Comparison of ENCODE assay signal across 2 cellular contexts in the genomic region with DNA sequence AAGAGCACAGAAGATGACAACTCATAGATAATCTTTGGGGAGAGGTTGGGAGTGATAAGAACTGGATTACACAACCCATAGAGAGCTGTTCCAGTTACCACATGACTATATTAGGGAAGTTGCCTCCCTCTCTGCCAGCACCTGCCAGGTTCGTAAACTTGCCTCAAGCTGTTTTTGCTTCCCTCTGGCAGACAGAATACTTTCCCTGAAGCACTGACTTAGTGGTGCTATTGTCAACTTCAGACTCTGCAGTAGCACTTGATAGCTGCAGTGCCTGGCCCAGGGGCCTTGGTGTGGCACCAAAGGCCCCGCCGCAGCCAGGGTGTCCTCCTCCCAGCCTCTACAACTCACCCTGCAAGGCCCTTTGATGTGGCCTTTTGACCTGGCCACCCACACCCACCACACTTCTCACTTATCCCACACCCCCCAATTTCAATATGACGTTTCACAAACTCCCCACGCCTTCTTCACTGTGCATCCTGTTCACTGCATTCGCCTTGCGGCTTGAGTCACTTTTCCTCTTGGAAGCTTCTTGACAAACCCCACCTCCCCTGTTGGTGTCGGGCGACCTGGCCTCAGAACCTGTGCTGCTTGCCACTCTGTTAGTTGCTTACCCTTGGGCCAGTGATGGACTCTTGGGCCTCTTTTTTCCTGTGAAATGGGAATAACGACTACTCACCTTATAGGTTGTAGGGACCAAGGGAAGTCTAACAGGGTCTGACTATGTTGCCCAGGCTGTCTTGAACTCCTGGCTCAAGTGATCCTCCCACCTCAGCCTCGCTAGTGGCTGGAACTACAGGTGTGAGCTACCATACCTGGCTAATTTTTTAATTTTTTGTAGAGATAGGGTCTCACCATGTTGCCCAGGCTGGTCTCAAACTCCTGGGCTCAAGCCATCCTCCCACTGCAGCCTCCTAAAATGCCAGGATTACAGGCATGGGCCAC.
TF ChIP-seq lines count a peak whose summit lies in the region.

No MANE protein-coding gene starts in this region.

TF ChIP-seq in IMR-90, 13 proteins besides CTCF, POLR2A, EP300 and RAD21:
- TF ChIP-seq CEBPB (IDR thresholded peaks at IDR 0.05; ENCODE audit: low read depth, low read length) (peak; percentile 21; the same call in 1 of the 2 replicates), RCOR1 (IDR thresholded peaks at IDR 0.05; ENCODE audit: insufficient replicate concordance, low read length) (no peak), USF2 (IDR thresholded peaks at IDR 0.05; ENCODE audit: low read depth, low read length) (no peak), MAFK (IDR thresholded peaks at IDR 0.05; ENCODE audit: low read depth, low read length) (no peak), RFX5 (IDR thresholded peaks at IDR 0.05; ENCODE audit: low read depth, low read length) (no peak)
- TF ChIP-seq, protein P1, sequence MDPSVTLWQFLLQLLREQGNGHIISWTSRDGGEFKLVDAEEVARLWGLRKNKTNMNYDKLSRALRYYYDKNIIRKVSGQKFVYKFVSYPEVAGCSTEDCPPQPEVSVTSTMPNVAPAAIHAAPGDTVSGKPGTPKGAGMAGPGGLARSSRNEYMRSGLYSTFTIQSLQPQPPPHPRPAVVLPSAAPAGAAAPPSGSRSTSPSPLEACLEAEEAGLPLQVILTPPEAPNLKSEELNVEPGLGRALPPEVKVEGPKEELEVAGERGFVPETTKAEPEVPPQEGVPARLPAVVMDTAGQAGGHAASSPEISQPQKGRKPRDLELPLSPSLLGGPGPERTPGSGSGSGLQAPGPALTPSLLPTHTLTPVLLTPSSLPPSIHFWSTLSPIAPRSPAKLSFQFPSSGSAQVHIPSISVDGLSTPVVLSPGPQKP (IDR thresholded peaks at IDR 0.05; ENCODE audit: borderline replicate concordance, low read depth, low read length) = no peak

TF ChIP-seq in K562, 482 proteins besides CTCF, POLR2A, EP300 and RAD21 (continues in another document):
- no peak for TF ChIP-seq ETS2 (tag; IDR thresholded peaks at IDR 0.05; ENCODE audit: borderline replicate concordance, poor library complexity, severe bottlenecking)
- TF ChIP-seq TCF7L2 (IDR thresholded peaks at IDR 0.05; ENCODE audit: low read depth, low read length) = no peak
- TF ChIP-seq, protein P1 (CRISPR knock-in tag; IDR thresholded peaks at IDR 0.05) = no peak
- TF ChIP-seq TEAD1 (CRISPR knock-in tag; IDR thresholded peaks at IDR 0.05) = peak in 1 of 2 experiments; percentile 27; a peak in 1 of 4 replicates
- TF ChIP-seq POLR2AphosphoS5 (IDR thresholded peaks at IDR 0.05; ENCODE audit: control insufficient read depth, insufficient read depth, low read depth, low read length) = no peak
- no peak for TF ChIP-seq SNRNP70 (optimal IDR thresholded peaks at IDR 0.05; ENCODE audit: low read depth, low read length)
- TF ChIP-seq ZNF785 (CRISPR knock-in tag; IDR thresholded peaks at IDR 0.05) = no peak
- TF ChIP-seq ZNF644 (tag; IDR thresholded peaks at IDR 0.05; ENCODE audit: low read depth) = no peak
- TF ChIP-seq ZNF282 (CRISPR knock-in tag; IDR thresholded peaks at IDR 0.05) = no peak
- TF ChIP-seq TAF9B (IDR thresholded peaks at IDR 0.05; ENCODE audit: partially characterized antibody) = no peak
- TF ChIP-seq ZSCAN29 (IDR thresholded peaks at IDR 0.05) = no peak
- TF ChIP-seq, protein P2, sequence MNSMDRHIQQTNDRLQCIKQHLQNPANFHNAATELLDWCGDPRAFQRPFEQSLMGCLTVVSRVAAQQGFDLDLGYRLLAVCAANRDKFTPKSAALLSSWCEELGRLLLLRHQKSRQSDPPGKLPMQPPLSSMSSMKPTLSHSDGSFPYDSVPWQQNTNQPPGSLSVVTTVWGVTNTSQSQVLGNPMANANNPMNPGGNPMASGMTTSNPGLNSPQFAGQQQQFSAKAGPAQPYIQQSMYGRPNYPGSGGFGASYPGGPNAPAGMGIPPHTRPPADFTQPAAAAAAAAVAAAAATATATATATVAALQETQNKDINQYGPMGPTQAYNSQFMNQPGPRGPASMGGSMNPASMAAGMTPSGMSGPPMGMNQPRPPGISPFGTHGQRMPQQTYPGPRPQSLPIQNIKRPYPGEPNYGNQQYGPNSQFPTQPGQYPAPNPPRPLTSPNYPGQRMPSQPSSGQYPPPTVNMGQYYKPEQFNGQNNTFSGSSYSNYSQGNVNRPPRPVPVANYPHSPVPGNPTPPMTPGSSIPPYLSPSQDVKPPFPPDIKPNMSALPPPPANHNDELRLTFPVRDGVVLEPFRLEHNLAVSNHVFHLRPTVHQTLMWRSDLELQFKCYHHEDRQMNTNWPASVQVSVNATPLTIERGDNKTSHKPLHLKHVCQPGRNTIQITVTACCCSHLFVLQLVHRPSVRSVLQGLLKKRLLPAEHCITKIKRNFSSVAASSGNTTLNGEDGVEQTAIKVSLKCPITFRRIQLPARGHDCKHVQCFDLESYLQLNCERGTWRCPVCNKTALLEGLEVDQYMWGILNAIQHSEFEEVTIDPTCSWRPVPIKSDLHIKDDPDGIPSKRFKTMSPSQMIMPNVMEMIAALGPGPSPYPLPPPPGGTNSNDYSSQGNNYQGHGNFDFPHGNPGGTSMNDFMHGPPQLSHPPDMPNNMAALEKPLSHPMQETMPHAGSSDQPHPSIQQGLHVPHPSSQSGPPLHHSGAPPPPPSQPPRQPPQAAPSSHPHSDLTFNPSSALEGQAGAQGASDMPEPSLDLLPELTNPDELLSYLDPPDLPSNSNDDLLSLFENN (IDR thresholded peaks at IDR 0.05; ENCODE audit: low read depth in 2 of 2, low read length in 2 of 2) = no peak
- TF ChIP-seq SRSF1 (IDR thresholded peaks at IDR 0.05; ENCODE audit: low read depth, low read length) = no peak
- TF ChIP-seq NR2F6 (CRISPR knock-in tag; IDR thresholded peaks at IDR 0.05) = no peak
- TF ChIP-seq BACH1 (tag; IDR thresholded peaks at IDR 0.05) = no peak
- TF ChIP-seq, protein P3, sequence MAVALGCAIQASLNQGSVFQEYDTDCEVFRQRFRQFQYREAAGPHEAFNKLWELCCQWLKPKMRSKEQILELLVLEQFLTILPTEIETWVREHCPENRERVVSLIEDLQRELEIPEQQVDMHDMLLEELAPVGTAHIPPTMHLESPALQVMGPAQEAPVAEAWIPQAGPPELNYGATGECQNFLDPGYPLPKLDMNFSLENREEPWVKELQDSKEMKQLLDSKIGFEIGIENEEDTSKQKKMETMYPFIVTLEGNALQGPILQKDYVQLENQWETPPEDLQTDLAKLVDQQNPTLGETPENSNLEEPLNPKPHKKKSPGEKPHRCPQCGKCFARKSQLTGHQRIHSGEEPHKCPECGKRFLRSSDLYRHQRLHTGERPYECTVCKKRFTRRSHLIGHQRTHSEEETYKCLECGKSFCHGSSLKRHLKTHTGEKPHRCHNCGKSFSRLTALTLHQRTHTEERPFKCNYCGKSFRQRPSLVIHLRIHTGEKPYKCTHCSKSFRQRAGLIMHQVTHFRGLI (CRISPR knock-in tag; IDR thresholded peaks at IDR 0.05) = no peak
- TF ChIP-seq ZNF253 (CRISPR knock-in tag; conservative IDR thresholded peaks at IDR 0.05) = no peak
- TF ChIP-seq, protein P4, sequence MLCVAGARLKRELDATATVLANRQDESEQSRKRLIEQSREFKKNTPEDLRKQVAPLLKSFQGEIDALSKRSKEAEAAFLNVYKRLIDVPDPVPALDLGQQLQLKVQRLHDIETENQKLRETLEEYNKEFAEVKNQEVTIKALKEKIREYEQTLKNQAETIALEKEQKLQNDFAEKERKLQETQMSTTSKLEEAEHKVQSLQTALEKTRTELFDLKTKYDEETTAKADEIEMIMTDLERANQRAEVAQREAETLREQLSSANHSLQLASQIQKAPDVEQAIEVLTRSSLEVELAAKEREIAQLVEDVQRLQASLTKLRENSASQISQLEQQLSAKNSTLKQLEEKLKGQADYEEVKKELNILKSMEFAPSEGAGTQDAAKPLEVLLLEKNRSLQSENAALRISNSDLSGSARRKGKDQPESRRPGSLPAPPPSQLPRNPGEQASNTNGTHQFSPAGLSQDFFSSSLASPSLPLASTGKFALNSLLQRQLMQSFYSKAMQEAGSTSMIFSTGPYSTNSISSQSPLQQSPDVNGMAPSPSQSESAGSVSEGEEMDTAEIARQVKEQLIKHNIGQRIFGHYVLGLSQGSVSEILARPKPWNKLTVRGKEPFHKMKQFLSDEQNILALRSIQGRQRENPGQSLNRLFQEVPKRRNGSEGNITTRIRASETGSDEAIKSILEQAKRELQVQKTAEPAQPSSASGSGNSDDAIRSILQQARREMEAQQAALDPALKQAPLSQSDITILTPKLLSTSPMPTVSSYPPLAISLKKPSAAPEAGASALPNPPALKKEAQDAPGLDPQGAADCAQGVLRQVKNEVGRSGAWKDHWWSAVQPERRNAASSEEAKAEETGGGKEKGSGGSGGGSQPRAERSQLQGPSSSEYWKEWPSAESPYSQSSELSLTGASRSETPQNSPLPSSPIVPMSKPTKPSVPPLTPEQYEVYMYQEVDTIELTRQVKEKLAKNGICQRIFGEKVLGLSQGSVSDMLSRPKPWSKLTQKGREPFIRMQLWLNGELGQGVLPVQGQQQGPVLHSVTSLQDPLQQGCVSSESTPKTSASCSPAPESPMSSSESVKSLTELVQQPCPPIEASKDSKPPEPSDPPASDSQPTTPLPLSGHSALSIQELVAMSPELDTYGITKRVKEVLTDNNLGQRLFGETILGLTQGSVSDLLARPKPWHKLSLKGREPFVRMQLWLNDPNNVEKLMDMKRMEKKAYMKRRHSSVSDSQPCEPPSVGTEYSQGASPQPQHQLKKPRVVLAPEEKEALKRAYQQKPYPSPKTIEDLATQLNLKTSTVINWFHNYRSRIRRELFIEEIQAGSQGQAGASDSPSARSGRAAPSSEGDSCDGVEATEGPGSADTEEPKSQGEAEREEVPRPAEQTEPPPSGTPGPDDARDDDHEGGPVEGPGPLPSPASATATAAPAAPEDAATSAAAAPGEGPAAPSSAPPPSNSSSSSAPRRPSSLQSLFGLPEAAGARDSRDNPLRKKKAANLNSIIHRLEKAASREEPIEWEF (CRISPR knock-in tag; IDR thresholded peaks at IDR 0.05) = no peak
- no peak for TF ChIP-seq RFX7 (CRISPR knock-in tag; IDR thresholded peaks at IDR 0.05)
- TF ChIP-seq SRF (CRISPR knock-in tag; IDR thresholded peaks at IDR 0.05) = peak in 1 of 2 experiments; percentile 86; a peak in 3 of 4 replicates
- no peak for TF ChIP-seq ZNF75A (CRISPR knock-in tag; IDR thresholded peaks at IDR 0.05)
- TF ChIP-seq NFRKB (IDR thresholded peaks at IDR 0.05; ENCODE audit: low read depth) = no peak
- no peak for TF ChIP-seq ZNF24 (IDR thresholded peaks at IDR 0.05)
- no peak for TF ChIP-seq ATF2 (CRISPR knock-in tag; IDR thresholded peaks at IDR 0.05)
- TF ChIP-seq, protein P5, sequence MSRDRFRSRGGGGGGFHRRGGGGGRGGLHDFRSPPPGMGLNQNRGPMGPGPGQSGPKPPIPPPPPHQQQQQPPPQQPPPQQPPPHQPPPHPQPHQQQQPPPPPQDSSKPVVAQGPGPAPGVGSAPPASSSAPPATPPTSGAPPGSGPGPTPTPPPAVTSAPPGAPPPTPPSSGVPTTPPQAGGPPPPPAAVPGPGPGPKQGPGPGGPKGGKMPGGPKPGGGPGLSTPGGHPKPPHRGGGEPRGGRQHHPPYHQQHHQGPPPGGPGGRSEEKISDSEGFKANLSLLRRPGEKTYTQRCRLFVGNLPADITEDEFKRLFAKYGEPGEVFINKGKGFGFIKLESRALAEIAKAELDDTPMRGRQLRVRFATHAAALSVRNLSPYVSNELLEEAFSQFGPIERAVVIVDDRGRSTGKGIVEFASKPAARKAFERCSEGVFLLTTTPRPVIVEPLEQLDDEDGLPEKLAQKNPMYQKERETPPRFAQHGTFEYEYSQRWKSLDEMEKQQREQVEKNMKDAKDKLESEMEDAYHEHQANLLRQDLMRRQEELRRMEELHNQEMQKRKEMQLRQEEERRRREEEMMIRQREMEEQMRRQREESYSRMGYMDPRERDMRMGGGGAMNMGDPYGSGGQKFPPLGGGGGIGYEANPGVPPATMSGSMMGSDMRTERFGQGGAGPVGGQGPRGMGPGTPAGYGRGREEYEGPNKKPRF (IDR thresholded peaks at IDR 0.05; ENCODE audit: low read depth, low read length) = no peak
- TF ChIP-seq EHMT2 (IDR thresholded peaks at IDR 0.05) = no peak
- no peak for TF ChIP-seq ZNF707 (CRISPR knock-in tag; conservative IDR thresholded peaks at IDR 0.05)
- TF ChIP-seq RFX5 (IDR thresholded peaks at IDR 0.05; ENCODE audit: low read depth, low read length) = no peak
